ENCODE assay signal across 2 cellular contexts in the genomic region with DNA sequence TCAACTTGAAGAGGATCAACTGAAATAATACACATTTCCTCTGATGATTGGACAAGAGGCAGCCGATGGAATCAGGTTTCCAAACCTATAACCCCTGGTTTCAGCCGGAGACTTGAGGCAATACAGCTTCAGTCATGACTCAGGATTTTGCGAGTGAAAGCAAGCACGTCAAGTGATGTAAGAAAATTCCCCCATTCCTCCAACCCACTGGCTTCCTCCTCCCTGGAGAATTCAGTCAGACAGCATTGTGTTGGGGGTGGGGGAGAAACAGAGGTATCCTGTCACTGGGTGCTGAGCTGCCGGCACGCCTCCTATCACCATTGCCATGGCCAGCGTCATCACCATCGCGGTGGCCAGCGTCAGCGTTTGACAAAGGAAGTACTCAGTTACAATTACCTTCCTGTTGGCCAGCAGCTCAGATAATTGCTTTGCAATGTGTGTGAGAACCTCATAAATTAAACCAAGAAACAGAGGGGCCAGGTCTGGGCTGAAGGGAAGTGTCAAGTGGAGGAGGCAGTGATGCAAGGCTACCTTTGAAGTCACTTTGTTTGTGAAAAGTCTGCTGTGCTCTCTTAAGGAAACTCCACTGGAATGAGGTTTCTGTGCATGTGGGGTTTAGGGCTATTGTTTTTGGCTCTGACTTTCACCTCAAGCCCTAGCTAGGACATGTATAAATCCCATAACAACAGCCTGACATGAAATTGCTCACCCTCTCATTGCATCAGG.
TF ChIP-seq lines count a peak whose summit lies in the region.

No MANE protein-coding gene starts in this region.

TF ChIP-seq in GM23338, 12 proteins besides CTCF, POLR2A, EP300 and RAD21:
- TF ChIP-seq, protein P1, sequence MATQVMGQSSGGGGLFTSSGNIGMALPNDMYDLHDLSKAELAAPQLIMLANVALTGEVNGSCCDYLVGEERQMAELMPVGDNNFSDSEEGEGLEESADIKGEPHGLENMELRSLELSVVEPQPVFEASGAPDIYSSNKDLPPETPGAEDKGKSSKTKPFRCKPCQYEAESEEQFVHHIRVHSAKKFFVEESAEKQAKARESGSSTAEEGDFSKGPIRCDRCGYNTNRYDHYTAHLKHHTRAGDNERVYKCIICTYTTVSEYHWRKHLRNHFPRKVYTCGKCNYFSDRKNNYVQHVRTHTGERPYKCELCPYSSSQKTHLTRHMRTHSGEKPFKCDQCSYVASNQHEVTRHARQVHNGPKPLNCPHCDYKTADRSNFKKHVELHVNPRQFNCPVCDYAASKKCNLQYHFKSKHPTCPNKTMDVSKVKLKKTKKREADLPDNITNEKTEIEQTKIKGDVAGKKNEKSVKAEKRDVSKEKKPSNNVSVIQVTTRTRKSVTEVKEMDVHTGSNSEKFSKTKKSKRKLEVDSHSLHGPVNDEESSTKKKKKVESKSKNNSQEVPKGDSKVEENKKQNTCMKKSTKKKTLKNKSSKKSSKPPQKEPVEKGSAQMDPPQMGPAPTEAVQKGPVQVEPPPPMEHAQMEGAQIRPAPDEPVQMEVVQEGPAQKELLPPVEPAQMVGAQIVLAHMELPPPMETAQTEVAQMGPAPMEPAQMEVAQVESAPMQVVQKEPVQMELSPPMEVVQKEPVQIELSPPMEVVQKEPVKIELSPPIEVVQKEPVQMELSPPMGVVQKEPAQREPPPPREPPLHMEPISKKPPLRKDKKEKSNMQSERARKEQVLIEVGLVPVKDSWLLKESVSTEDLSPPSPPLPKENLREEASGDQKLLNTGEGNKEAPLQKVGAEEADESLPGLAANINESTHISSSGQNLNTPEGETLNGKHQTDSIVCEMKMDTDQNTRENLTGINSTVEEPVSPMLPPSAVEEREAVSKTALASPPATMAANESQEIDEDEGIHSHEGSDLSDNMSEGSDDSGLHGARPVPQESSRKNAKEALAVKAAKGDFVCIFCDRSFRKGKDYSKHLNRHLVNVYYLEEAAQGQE (IDR thresholded peaks at IDR 0.05; ENCODE audit: unreplicated experiment), result no peak
- peak; percentile 75 for TF ChIP-seq CREB1 (CRISPR knock-in tag; IDR thresholded peaks at IDR 0.05; ENCODE audit: low read depth)
- TF ChIP-seq, protein P2, sequence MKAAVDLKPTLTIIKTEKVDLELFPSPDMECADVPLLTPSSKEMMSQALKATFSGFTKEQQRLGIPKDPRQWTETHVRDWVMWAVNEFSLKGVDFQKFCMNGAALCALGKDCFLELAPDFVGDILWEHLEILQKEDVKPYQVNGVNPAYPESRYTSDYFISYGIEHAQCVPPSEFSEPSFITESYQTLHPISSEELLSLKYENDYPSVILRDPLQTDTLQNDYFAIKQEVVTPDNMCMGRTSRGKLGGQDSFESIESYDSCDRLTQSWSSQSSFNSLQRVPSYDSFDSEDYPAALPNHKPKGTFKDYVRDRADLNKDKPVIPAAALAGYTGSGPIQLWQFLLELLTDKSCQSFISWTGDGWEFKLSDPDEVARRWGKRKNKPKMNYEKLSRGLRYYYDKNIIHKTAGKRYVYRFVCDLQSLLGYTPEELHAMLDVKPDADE (IDR thresholded peaks at IDR 0.05), result 0 out of 2 replicates have a peak, but pooled peaks have one; percentile 14

TF ChIP-seq in endothelial cell of umbilical vein, 7 proteins besides CTCF, POLR2A, EP300 and RAD21:
- TF ChIP-seq JUN (IDR thresholded peaks at IDR 0.05; ENCODE audit: borderline replicate concordance, insufficient read depth, insufficient read length, low read depth) (peak; percentile 52), FOS (IDR thresholded peaks at IDR 0.05; ENCODE audit: borderline replicate concordance, insufficient read depth, low read length) (no peak), GATA2 (IDR thresholded peaks at IDR 0.05; ENCODE audit: insufficient read depth, insufficient read length, low read depth, low read length) (no peak), MYC (IDR thresholded peaks at IDR 0.05; ENCODE audit: low read depth, low read length) (peak; percentile 59), EZH2 (IDR thresholded peaks at IDR 0.05; ENCODE audit: borderline replicate concordance, low read depth, low read length, severe bottlenecking) (no peak), POLR2AphosphoS5 (IDR thresholded peaks at IDR 0.05; ENCODE audit: insufficient read depth, low read depth, low read length) (peak; percentile 69)
- TF ChIP-seq, protein P3, sequence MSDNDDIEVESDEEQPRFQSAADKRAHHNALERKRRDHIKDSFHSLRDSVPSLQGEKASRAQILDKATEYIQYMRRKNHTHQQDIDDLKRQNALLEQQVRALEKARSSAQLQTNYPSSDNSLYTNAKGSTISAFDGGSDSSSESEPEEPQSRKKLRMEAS (IDR thresholded peaks at IDR 0.05; ENCODE audit: insufficient read depth, insufficient read length), result peak; percentile 17
TF ChIP-seq in endothelial cell of umbilical vein: peak in this region for 4.
